ENCODE assay signal across 24 cellular contexts in the genomic region with DNA sequence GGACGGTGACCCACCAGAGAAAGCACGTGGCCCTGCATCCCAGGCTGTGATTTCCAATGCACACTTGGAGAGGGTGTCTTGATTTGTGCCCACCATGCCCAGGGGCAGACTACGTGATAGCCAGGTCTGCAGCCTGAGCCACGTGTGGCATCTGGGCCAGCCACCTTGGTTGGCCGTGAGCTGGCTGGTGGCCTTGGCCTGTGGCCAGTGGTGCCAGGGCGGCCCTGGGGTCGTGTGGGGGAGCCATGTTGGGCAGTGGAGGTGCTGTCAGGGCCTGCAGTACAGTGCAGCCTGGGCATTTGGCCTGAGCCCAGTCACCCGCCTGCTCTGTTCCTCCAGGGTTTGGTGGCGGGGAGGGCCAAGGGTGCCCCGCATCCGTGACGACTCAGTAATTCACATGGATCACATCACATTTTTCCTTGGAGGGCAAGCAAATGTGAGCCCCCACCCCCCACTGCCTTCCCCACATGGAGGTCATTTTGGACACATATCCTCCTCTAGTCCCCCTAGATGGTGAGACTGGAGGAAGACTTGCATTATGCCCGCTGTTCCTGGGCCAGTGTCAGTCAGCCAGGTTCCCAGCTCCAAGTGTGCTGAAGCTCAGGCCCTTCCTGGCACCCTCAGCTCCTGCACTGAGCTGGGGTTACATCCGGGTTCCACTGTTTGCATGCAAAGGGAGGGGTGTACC.
DNase-seq lines count a peak whose midpoint lies in the region; ATAC-seq and TF ChIP-seq lines count a peak whose summit lies in the region.
"Had no signal": no experiment of that assay in that cellular context is flagged by ENCODE, and none has a peak within 500 bp of the region (broad histone marks: within the 10 kb centered on the region; RNA-seq: fewer than 3 reads in every experiment).

No MANE protein-coding gene starts in this region.

- peak; percentile 48 for DNase-seq in activated effector memory CD4-positive, alpha-beta T cell treated with anti-CD3 and anti-CD28 coated beads, Interleukin-2, amount 50 U/mL, for 16 hours
- DNase-seq in activated effector memory CD4-positive, alpha-beta T cell treated with Interleukin-2 at 50 U/mL for 16 hours, result no peak
- peak; percentile 53 for DNase-seq in cardiac septum (ENCODE audit: low spot score)
- peak; percentile 19 for DNase-seq in lower lobe of right lung
- DNase-seq in upper lobe of right lung, result peak; percentile 31
- no peak for DNase-seq in mucosa of gallbladder (ENCODE audit: low spot score)
- DNase-seq in UCSD-AML1 (lab: John Stamatoyannopoulos, UW; ENCODE audit: unreplicated experiment), result no peak
- DNase-seq: 8988T, DND-41, GM23248, H9, HFFc6, Kasumi-1, NCI-H1694, NCI-H2081, NCI-H2171, NCI-H345, NCI-H524, NCI-H82, Peyer's patch, SHP77 had no signal

- intact Hi-C loops in cardiac septum (cut with DNase I) (no loop called here), lower lobe of right lung (cut with DNase I) (no loop called here), upper lobe of right lung (cut with DNase I) (no loop called here)

- H3K27me3 ChIP-seq in lower lobe of right lung (ENCODE audit: low read depth), result no peaks in the 10 kb centered on the region
- no peaks in the 10 kb centered on the region for H3K27me3 ChIP-seq in upper lobe of right lung
- H3K27me3 ChIP-seq: BLaER1 treated with 17β-estradiol and CSF1 and Interleukin-3, amounts not matched to agents 10 nM and 100 nM; Peyer's patch had no signal

- TF ChIP-seq CTCF in lower lobe of right lung (IDR thresholded peaks at IDR 0.05) (no peak), upper lobe of right lung (IDR thresholded peaks at IDR 0.05) (no peak)

- H3K9me3 ChIP-seq in lower lobe of right lung (no peaks in the 10 kb centered on the region), upper lobe of right lung (no peaks in the 10 kb centered on the region)

- no peaks in the 10 kb centered on the region for H3K4me1 ChIP-seq in lower lobe of right lung
- no peaks in the 10 kb centered on the region for H3K4me1 ChIP-seq in upper lobe of right lung
- H3K4me1 ChIP-seq: BLaER1 treated with 17β-estradiol and CSF1 and Interleukin-3, amounts not matched to agents 10 nM and 100 nM; Peyer's patch had no signal

- H3K27ac ChIP-seq in lower lobe of right lung, result no peak overlapping the region
- H3K27ac ChIP-seq in upper lobe of right lung, result no peak overlapping the region
- H3K27ac ChIP-seq: BLaER1 treated with 17β-estradiol and CSF1 and Interleukin-3, amounts not matched to agents 10 nM and 100 nM; GM23248; Peyer's patch had no signal

- H3K36me3 ChIP-seq in lower lobe of right lung, result no peaks in the 10 kb centered on the region
- H3K36me3 ChIP-seq in upper lobe of right lung, result no peaks in the 10 kb centered on the region
- H3K36me3 ChIP-seq: BLaER1 treated with 17β-estradiol and CSF1 and Interleukin-3, amounts not matched to agents 10 nM and 100 nM; Peyer's patch had no signal

- no peak for ATAC-seq in lower lobe of right lung
- ATAC-seq in upper lobe of right lung, result no peak
- ATAC-seq: CD8-positive, alpha-beta T cell; GM12878 had no signal

- H3K4me3 ChIP-seq in lower lobe of right lung (no peak overlapping the region), upper lobe of right lung (no peak overlapping the region)
- H3K4me3 ChIP-seq: BLaER1 treated with 17β-estradiol and CSF1 and Interleukin-3, amounts not matched to agents 10 nM and 100 nM; GM12878; GM23248; Peyer's patch had no signal

Comparison
In these comparisons a context has a peak if more than half of its experiments do, and no peak if none do; other contexts are left out.
1. DNase-seq: peak in activated effector memory CD4-positive, alpha-beta T cell treated with anti-CD3 and anti-CD28 coated beads, Interleukin-2, amount 50 U/mL, for 16 hours (single experiment), cardiac septum (single experiment), lower lobe of right lung (single experiment) and upper lobe of right lung (single experiment); none in activated effector memory CD4-positive, alpha-beta T cell treated with Interleukin-2 at 50 U/mL for 16 hours (single experiment), mucosa of gallbladder (single experiment) and UCSD-AML1 (single experiment).